Comparison of ENCODE assay signal across 14 cellular contexts in genomic region chr2:109172556-109173105, GRCh38. TPM values are rescaled to one million over a fixed set of nuclear protein-coding genes. Genes with fewer than 3 reads are reported as not detected.
DNase-seq lines count a peak whose midpoint lies in the region; ATAC-seq and TF ChIP-seq lines count a peak whose summit lies in the region.
"Had no signal": no experiment of that assay in that cellular context is flagged by ENCODE, and none has a peak within 500 bp of the region (broad histone marks: within the 10 kb centered on the region; RNA-seq: fewer than 3 reads in every experiment).

No MANE protein-coding gene starts in this region.

- H3K27me3 ChIP-seq in left ventricle myocardium inferior (ENCODE audit: low read depth) = no peaks in the 10 kb centered on the region
- H3K27me3 ChIP-seq in esophagus muscularis mucosa = no peaks in the 10 kb centered on the region
- H3K27me3 ChIP-seq in uterus = no peaks in the 10 kb centered on the region

- H3K4me1 ChIP-seq in left ventricle myocardium inferior (peaks cover 66% of the 10 kb centered on the region), esophagus muscularis mucosa (peaks cover 41 to 57% (median 54%) of the 10 kb centered on the region in 4 donors), uterus (peaks cover 3 to 14% of the 10 kb centered on the region in 2 donors)

- no peak for TF ChIP-seq EP300 in esophagus muscularis mucosa (IDR thresholded peaks at IDR 0.05)

- H3K36me3 ChIP-seq in left ventricle myocardium inferior (no peaks in the 10 kb centered on the region), esophagus muscularis mucosa (no peaks in the 10 kb centered on the region), uterus (no peaks in the 10 kb centered on the region)

- ATAC-seq in Right ventricle myocardium superior (ENCODE audit: poor library complexity) = no peak
- ATAC-seq in GM21360 (IDR thresholded peaks at IDR 0.05; ENCODE audit: unreplicated experiment) = no peak
- ATAC-seq: GM12878, natural killer cell had no signal

- H3K27ac Mint-ChIP-seq in nephron progenitor cell (peak overlapping the region; percentile 14), type B pancreatic cell (no peak overlapping the region)
- H3K27ac Mint-ChIP-seq: activated CD4-positive, alpha-beta T cell treated with anti-CD3 and anti-CD28 coated beads, Interleukin-2, amount 10 ng/mL, durations not matched to agents 24 days and 14 days; natural killer cell had no signal

- TF ChIP-seq POLR2A in esophagus muscularis mucosa (IDR thresholded peaks at IDR 0.05; ENCODE audit: low read depth) (no peak), uterus (IDR thresholded peaks at IDR 0.05) (no peak)

- H3K27me3 Mint-ChIP-seq in nephron progenitor cell (ENCODE audit: low read depth, poor library complexity) (peaks cover 8% of the 10 kb centered on the region), type B pancreatic cell (no peaks in the 10 kb centered on the region)

- peaks cover 12% of the 10 kb centered on the region for H3K9me3 ChIP-seq in left ventricle myocardium inferior (replicated peaks)
- H3K9me3 ChIP-seq in esophagus muscularis mucosa = no peaks in the 10 kb centered on the region
- no peaks in the 10 kb centered on the region for H3K9me3 ChIP-seq in uterus

- DNase-seq in left ventricle myocardium inferior = no peak
- DNase-seq in Right ventricle myocardium superior = no peak
- DNase-seq in esophagus muscularis mucosa (ENCODE audit: extremely low spot score) = no peak
- no peak for DNase-seq in nephron progenitor cell
- no peak for DNase-seq in uterus
- no peak for DNase-seq in stimulated activated naive CD4-positive, alpha-beta T cell treated with Interleukin-2 at 50 U/mL for 16 hours (lab: John Stamatoyannopoulos, UW)
- no peak for DNase-seq in type B pancreatic cell (ENCODE audit: extremely low spot score, unreplicated experiment)
- DNase-seq: activated CD4-positive, alpha-beta T cell treated with anti-CD3 and anti-CD28 coated beads, Interleukin-2, amount 10 ng/mL, durations not matched to agents 24 days and 14 days; DND-41; natural killer cell; T-helper 1 cell had no signal

- H3K27ac ChIP-seq in left ventricle myocardium inferior (replicated peaks) (peak overlapping the region; percentile 90), esophagus muscularis mucosa (replicated peaks in 1 of 4) (peak overlapping the region; percentile 76 to 87 (median 82)), uterus (peak overlapping the region; percentile 56 to 62)

- no peak overlapping the region for H3K4me3 Mint-ChIP-seq in nephron progenitor cell
- H3K4me3 Mint-ChIP-seq in type B pancreatic cell = no peak overlapping the region
- H3K4me3 Mint-ChIP-seq: activated CD4-positive, alpha-beta T cell treated with anti-CD3 and anti-CD28 coated beads, Interleukin-2, amount 10 ng/mL, durations not matched to agents 24 days and 14 days; central memory CD8-positive, alpha-beta T cell; natural killer cell had no signal

- H3K36me3 Mint-ChIP-seq in nephron progenitor cell (ENCODE audit: low read depth) = peaks cover 25% of the 10 kb centered on the region
- H3K36me3 Mint-ChIP-seq in type B pancreatic cell = peaks cover 6% of the 10 kb centered on the region

- TF ChIP-seq CTCF in left ventricle myocardium inferior (IDR thresholded peaks at IDR 0.05; ENCODE audit: borderline replicate concordance) (no peak), esophagus muscularis mucosa (IDR thresholded peaks at IDR 0.05) (no peak), nephron progenitor cell (IDR thresholded peaks at IDR 0.05) (no peak), uterus (IDR thresholded peaks at IDR 0.05) (no peak), type B pancreatic cell (conservative IDR thresholded peaks at IDR 0.05) (no peak)

- H3K4me3 ChIP-seq in left ventricle myocardium inferior (no peak overlapping the region), esophagus muscularis mucosa (no peak overlapping the region), uterus (no peak overlapping the region)
- H3K4me3 ChIP-seq: GM12878 had no signal

- intact Hi-C loops in left ventricle myocardium inferior (cut with micrococcal nuclease) = no loop called here
- intact Hi-C loops in Right ventricle myocardium superior (cut with DNase I) = no loop called here
- intact Hi-C loops in esophagus muscularis mucosa (cut with DNase I) = no loop called here
- intact Hi-C loops in uterus (cut with DNase I; ENCODE audit: low total_unique reads) = no loop called here

- H3K4me1 Mint-ChIP-seq in nephron progenitor cell (peaks cover 34% of the 10 kb centered on the region), type B pancreatic cell (ENCODE audit: unreplicated experiment) (peaks cover 32% of the 10 kb centered on the region)
- H3K4me1 Mint-ChIP-seq: central memory CD8-positive, alpha-beta T cell had no signal

- WGBS in esophagus muscularis mucosa = 92% methylated on average over 7 of the region's 7 CpGs

- H3K9me3 Mint-ChIP-seq in nephron progenitor cell (peaks cover 34% of the 10 kb centered on the region), type B pancreatic cell (peaks cover 6% of the 10 kb centered on the region)
- H3K9me3 Mint-ChIP-seq: activated CD4-positive, alpha-beta T cell treated with anti-CD3 and anti-CD28 coated beads, Interleukin-2, amount 10 ng/mL, durations not matched to agents 24 days and 14 days; central memory CD8-positive, alpha-beta T cell; natural killer cell had no signal

RNA-seq across cellular contexts. Expression of gene SH3RF3, which starts 43.6 kb away (rescaled TPM):
- total RNA-seq in left ventricle myocardium inferior (7.9 TPM), Right ventricle myocardium superior (6.6 TPM), esophagus muscularis mucosa (10 to 100 TPM in 2 of 4 donors, 1 to 10 TPM in 2; 6.3 to 17.5 (median 11.3) TPM), uterus (10 to 100 TPM in 1 of 4 donors, 1 to 10 TPM in 2, not detected in 1; 5.1 to 10.2 (median 8.7) TPM), type B pancreatic cell (ENCODE audit: low replicate concordance) (2.5 and 13.9 TPM in 2 replicates)
